4 cellular contexts compared by ENCODE assay signal in the genomic region with DNA sequence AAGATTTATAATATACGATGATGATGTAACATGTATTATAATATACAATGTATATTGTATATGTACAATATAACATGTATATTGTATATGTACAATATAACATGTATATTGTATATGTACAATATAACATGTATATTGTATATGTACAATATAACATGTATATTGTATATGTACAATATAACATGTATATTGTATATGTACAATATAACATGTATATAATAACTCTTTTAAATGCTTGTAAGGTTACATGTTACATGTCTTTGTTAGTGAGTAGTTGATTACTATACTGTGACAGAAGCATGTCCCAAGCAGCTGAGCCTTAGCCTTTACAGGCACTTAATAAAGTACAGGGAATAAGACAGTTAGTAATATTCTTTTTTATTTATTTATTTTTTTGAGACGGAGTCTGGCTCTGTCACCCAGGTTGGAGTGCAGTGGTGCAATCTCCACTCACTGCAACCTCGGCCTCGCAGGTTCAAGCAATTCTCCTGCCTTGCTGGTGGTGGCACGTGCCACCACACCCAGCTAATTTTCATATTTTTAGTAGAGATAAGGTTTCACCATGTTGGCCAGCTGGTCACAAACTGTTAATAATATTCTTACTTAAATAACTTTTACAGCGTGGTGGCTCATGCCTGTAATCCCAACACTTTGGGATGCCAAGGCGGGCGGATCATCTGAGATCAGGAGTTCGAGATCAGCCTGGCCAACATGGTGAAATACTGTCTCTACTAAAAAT. TPM values are rescaled to one million over a fixed set of nuclear protein-coding genes. Genes with fewer than 3 reads are reported as not detected.
"Had no signal": no experiment of that assay in that cellular context is flagged by ENCODE, and none has a peak within 500 bp of the region (broad histone marks: within the 10 kb centered on the region; RNA-seq: fewer than 3 reads in every experiment).

No MANE protein-coding gene starts in this region.

RNA-seq across cellular contexts. Expression of a gene that starts 8.0 kb away (rescaled TPM):
- total RNA-seq: LHCN-M2, M059J, MCF 10A, NCI-H460 had no signal

RNA-seq across cellular contexts. Expression of a gene that starts 11.9 kb away (rescaled TPM):
- total RNA-seq: LHCN-M2, M059J, MCF 10A, NCI-H460 had no signal
